ENCODE assay signal across 13 cellular contexts in genomic region chrX:80765226-80765625, GRCh38. TPM values are rescaled to one million over a fixed set of nuclear protein-coding genes. Genes with fewer than 3 reads are reported as not detected.
A peak's percentile ranks its signal among the peaks of the same experiment; 100 is the strongest.
DNase-seq lines count a peak whose midpoint lies in the region; ATAC-seq and TF ChIP-seq lines count a peak whose summit lies in the region.
"Had no signal": no experiment of that assay in that cellular context is flagged by ENCODE, and none has a peak within 500 bp of the region (broad histone marks: within the 10 kb centered on the region; RNA-seq: fewer than 3 reads in every experiment).

No MANE protein-coding gene starts in this region.

- ATAC-seq in foreskin keratinocyte (peak; percentile 97), HG03342 (IDR thresholded peaks at IDR 0.05; ENCODE audit: unreplicated experiment) (no peak), Right ventricle myocardium superior (ENCODE audit: poor library complexity) (no peak)

- no peaks in the 10 kb centered on the region for H3K27me3 Mint-ChIP-seq in HFFc6 (ENCODE audit: insufficient read depth)
- H3K27me3 Mint-ChIP-seq: type B pancreatic cell had no signal

- H3K4me1 Mint-ChIP-seq in HFFc6 (ENCODE audit: low read depth) = peaks cover 31% of the 10 kb centered on the region

- peak overlapping the region; percentile 77 for H3K27ac Mint-ChIP-seq in HFFc6
- H3K27ac Mint-ChIP-seq: type B pancreatic cell had no signal

- no peaks in the 10 kb centered on the region for H3K27me3 ChIP-seq in foreskin keratinocyte
- H3K27me3 ChIP-seq: cardiac muscle cell had no signal

- no peak overlapping the region for H3K27ac ChIP-seq in foreskin keratinocyte
- H3K27ac ChIP-seq: cardiac muscle cell had no signal

- H3K36me3 Mint-ChIP-seq in HFFc6 (ENCODE audit: low read depth) = peaks cover 6% of the 10 kb centered on the region; the same call in 1 of the 2 replicates

- DNase-seq in A172 (ENCODE audit: low spot score) = peak; percentile 63
- peak; percentile 72 for DNase-seq in HFFc6
- DNase-seq in SW480 (ENCODE audit: low spot score) = peak; percentile 2
- DNase-seq in foreskin keratinocyte = peak; percentile 75 to 88
- no peak for DNase-seq in activated CD8-positive, alpha-beta memory T cell treated with anti-CD3 and anti-CD28 coated beads for 24 hours
- DNase-seq in Right ventricle myocardium superior = no peak
- no peak for DNase-seq in NCI-H774 (lab: John Stamatoyannopoulos, UW)
- DNase-seq: AML-193, glutamatergic neuron, posterior cingulate gyrus had no signal

- no peaks in the 10 kb centered on the region for H3K9me3 Mint-ChIP-seq in HFFc6

- H3K4me1 ChIP-seq in foreskin keratinocyte = no peaks in the 10 kb centered on the region

- no peak for TF ChIP-seq CTCF in HFFc6 (IDR thresholded peaks at IDR 0.05)
- TF ChIP-seq CTCF in foreskin keratinocyte (conservative IDR thresholded peaks at IDR 0.05) = no peak

- H3K4me3 Mint-ChIP-seq in HFFc6 = peak overlapping the region; percentile 76
- H3K4me3 Mint-ChIP-seq: type B pancreatic cell had no signal

- intact Hi-C loops in Right ventricle myocardium superior (cut with DNase I) = no loop called here

RNA-seq across cellular contexts. Expression of gene BRWD3, which starts 44.5 kb away (rescaled TPM):
- 0.90 and 2.2 TPM in 2 replicates for total RNA-seq in A172 (2014; rRNA removed; shearing (Covaris generic))
- 1 to 10 TPM; 7.4 to 9.1 (median 8.3) TPM for total RNA-seq in HFFc6 (2021; fragmentation: NEBNext Ultra II Directional; extraction: Animal tissue kit (Norgen Biotek cat#: 25700))
- total RNA-seq in foreskin keratinocyte (13.8 and 15.2 TPM in 2 replicates), Right ventricle myocardium superior (7.1 TPM)
- 1.1 and 1.3 TPM in 2 replicates for polyA plus RNA-seq in foreskin keratinocyte

Comparison
In these comparisons a context has a peak if more than half of its experiments do, and no peak if none do; other contexts are left out.
1. DNase-seq: peak in A172 (single experiment), HFFc6 (single experiment), SW480 (single experiment) and foreskin keratinocyte (2 of 2); none in activated CD8-positive, alpha-beta memory T cell treated with anti-CD3 and anti-CD28 coated beads for 24 hours (single experiment), Right ventricle myocardium superior (single experiment) and NCI-H774 (single experiment).